Comparison of ENCODE assay signal across 8 cellular contexts in genomic region chr14:56004807-56005579, GRCh38.
DNase-seq lines count a peak whose midpoint lies in the region; ATAC-seq and TF ChIP-seq lines count a peak whose summit lies in the region.

No MANE protein-coding gene starts in this region.

- H4K20me1 ChIP-seq in hepatocyte (ENCODE audit: insufficient read depth, poor library complexity, severe bottlenecking): no peaks in the 10 kb centered on the region

- WGBS in hepatocyte (ENCODE audit: low lambda C conversion rate, missing lambda C conversion rate): 18% methylated on average over 19 of the region's 19 CpGs

- H3K79me2 ChIP-seq in hepatocyte: no peaks in the 10 kb centered on the region

- peak overlapping the region; percentile 1 for H2AFZ ChIP-seq in hepatocyte

- H3K4me1 ChIP-seq in ES-I3 (ENCODE audit: insufficient read depth, low read length) (peaks cover 8% of the 10 kb centered on the region; the same call in 1 of the 2 replicates), hepatocyte (ENCODE audit: insufficient read depth) (peaks cover 27% of the 10 kb centered on the region)

- H3K9me3 ChIP-seq in ES-I3 (ENCODE audit: control insufficient read depth, insufficient read depth, low read length) (no peaks in the 10 kb centered on the region; the same call in 1 of the 2 replicates), hepatocyte (ENCODE audit: low read depth) (no peaks in the 10 kb centered on the region)

- H3K4me3 ChIP-seq in Jurkat, Clone E6-1 (ENCODE audit: low read length): no peak overlapping the region
- H3K4me3 ChIP-seq in hepatocyte: no peak overlapping the region

- TF ChIP-seq CTCF in hepatocyte (IDR thresholded peaks at IDR 0.05; ENCODE audit: poor library complexity): no peak

- ATAC-seq in GM21576 (IDR thresholded peaks at IDR 0.05; ENCODE audit: unreplicated experiment): peak; percentile 72

- peak overlapping the region; percentile 61 for H3K4me2 ChIP-seq in hepatocyte

- no peaks in the 10 kb centered on the region for H3K36me3 ChIP-seq in ES-I3 (ENCODE audit: insufficient read depth, low read length)
- H3K36me3 ChIP-seq in hepatocyte (replicated peaks; ENCODE audit: insufficient read depth, low read depth): no peaks in the 10 kb centered on the region

- DNase-seq in Jurkat, Clone E6-1 (ENCODE audit: low read depth, low spot score): peak; percentile 44
- DNase-seq in activated naive CD4-positive, alpha-beta T cell treated with anti-CD3 and anti-CD28 coated beads, Interleukin-2, amount 50 U/mL, for 16 hours: peak; percentile 19
- DNase-seq in hepatocyte (ENCODE audit: low spot score) (peak; percentile 85), SW 1271 (lab: John Stamatoyannopoulos, UW) (no peak), NCI-H345 treated with DMSO at 0.1 percent for 48 hours (lab: John Stamatoyannopoulos, UW; ENCODE audit: unreplicated experiment) (no peak)
- peak; percentile 2 for DNase-seq in stimulated activated CD4-positive, alpha-beta T cell treated with anti-CD3 and anti-CD28 coated beads, Interleukin-4, amount 100 ng/mL, for 1 hour

- H3K9ac ChIP-seq in ES-I3 (ENCODE audit: low read depth, low read length): peak overlapping the region; percentile 10; the same call in 1 of the 2 replicates

- H3K27ac ChIP-seq in hepatocyte: peak overlapping the region; percentile 90

- no peaks in the 10 kb centered on the region for H3K27me3 ChIP-seq in hepatocyte

- no peaks in the 10 kb centered on the region for H3K9me2 ChIP-seq in hepatocyte (replicated peaks; ENCODE audit: insufficient read depth)

Comparison
In these comparisons a context has a peak if more than half of its experiments do, and no peak if none do; other contexts are left out.
1. DNase-seq: peak in Jurkat, Clone E6-1 (single experiment), activated naive CD4-positive, alpha-beta T cell treated with anti-CD3 and anti-CD28 coated beads, Interleukin-2, amount 50 U/mL, for 16 hours (single experiment), hepatocyte (single experiment) and stimulated activated CD4-positive, alpha-beta T cell treated with anti-CD3 and anti-CD28 coated beads, Interleukin-4, amount 100 ng/mL, for 1 hour (single experiment); none in SW 1271 (0 of 2) and NCI-H345 treated with DMSO at 0.1 percent for 48 hours (single experiment).